Comparison of ENCODE assay signal across 1 cellular context in genomic region chr7:27708485-27708884, GRCh38.
TF ChIP-seq lines count a peak whose summit lies in the region.

No MANE protein-coding gene starts in this region.

TF ChIP-seq in HepG2, 621 proteins besides CTCF, POLR2A, EP300 and RAD21:
- TF ChIP-seq MTA1 (CRISPR knock-in tag; IDR thresholded peaks at IDR 0.05; ENCODE audit: borderline replicate concordance) (no peak), ZNF20 (CRISPR knock-in tag; IDR thresholded peaks at IDR 0.05) (peak; percentile 91; the same call in 1 of the 2 replicates), MEIS2 (CRISPR knock-in tag; IDR thresholded peaks at IDR 0.05) (no peak)
